In genomic region chr6:143187173-143187908, GRCh38 we compare ENCODE assay signal across 16 cellular contexts.
A peak's percentile ranks its signal among the peaks of the same experiment; 100 is the strongest.
DNase-seq lines count a peak whose midpoint lies in the region; ATAC-seq and TF ChIP-seq lines count a peak whose summit lies in the region.
"Had no signal": no experiment of that assay in that cellular context is flagged by ENCODE, and none has a peak within 500 bp of the region (broad histone marks: within the 10 kb centered on the region; RNA-seq: fewer than 3 reads in every experiment).

No MANE protein-coding gene starts in this region.

- H3K27ac ChIP-seq in GM23338 (ENCODE audit: low read depth), result no peak overlapping the region
- H3K27ac ChIP-seq: body of pancreas had no signal

- H3K27ac Mint-ChIP-seq in nephron progenitor cell, result no peak overlapping the region
- no peak overlapping the region for H3K27ac Mint-ChIP-seq in GM23338
- H3K27ac Mint-ChIP-seq: activated CD4-positive, alpha-beta T cell treated with anti-CD3 and anti-CD28 coated beads, Interleukin-2, amount 10 ng/mL, durations not matched to agents 7 days and 5 days; progenitor cell of endocrine pancreas; T-helper 17 cell had no signal

- H2AFZ ChIP-seq in GM23338, result no peak overlapping the region

- peaks cover 39% of the 10 kb centered on the region for H3K36me3 Mint-ChIP-seq in nephron progenitor cell (ENCODE audit: low read depth)
- peaks cover 5% of the 10 kb centered on the region; the same call in 2 of the 3 replicates for H3K36me3 Mint-ChIP-seq in GM23338 (ENCODE audit: low read depth)

- no peaks in the 10 kb centered on the region for H3K36me3 ChIP-seq in GM23338 (ENCODE audit: insufficient read depth)
- H3K36me3 ChIP-seq: BE2C had no signal

- H3K4me3 Mint-ChIP-seq in nephron progenitor cell (no peak overlapping the region), GM23338 (no peak overlapping the region)
- H3K4me3 Mint-ChIP-seq: activated CD4-positive, alpha-beta T cell treated with anti-CD3 and anti-CD28 coated beads, Interleukin-2, amount 10 ng/mL, durations not matched to agents 7 days and 5 days; T-helper 17 cell had no signal

- no peaks in the 10 kb centered on the region for H3K27me3 ChIP-seq in GM23338 (ENCODE audit: insufficient read depth)
- H3K27me3 ChIP-seq: BE2C, body of pancreas had no signal

- H3K79me2 ChIP-seq in GM23338 (replicated peaks; ENCODE audit: insufficient read depth), result no peaks in the 10 kb centered on the region

- H3K27me3 Mint-ChIP-seq in nephron progenitor cell (ENCODE audit: low read depth, poor library complexity) (no peaks in the 10 kb centered on the region), GM23338 (ENCODE audit: insufficient read depth, low read depth, poor library complexity) (peaks cover 3% of the 10 kb centered on the region)
- H3K27me3 Mint-ChIP-seq: activated CD4-positive, alpha-beta T cell treated with anti-CD3 and anti-CD28 coated beads, Interleukin-2, amount 10 ng/mL, durations not matched to agents 7 days and 5 days; progenitor cell of endocrine pancreas; T-helper 17 cell had no signal

- no peaks in the 10 kb centered on the region for H3F3A ChIP-seq in GM23338 (replicated peaks; ENCODE audit: low read depth)

- no peaks in the 10 kb centered on the region for H3K9me3 Mint-ChIP-seq in nephron progenitor cell
- H3K9me3 Mint-ChIP-seq in GM23338, result no peaks in the 10 kb centered on the region
- H3K9me3 Mint-ChIP-seq: activated CD4-positive, alpha-beta T cell treated with anti-CD3 and anti-CD28 coated beads, Interleukin-2, amount 10 ng/mL, durations not matched to agents 7 days and 5 days had no signal

- ATAC-seq in GM23338, result no peak
- ATAC-seq: body of pancreas, Panc1, T-helper 17 cell had no signal

- H3K9me2 ChIP-seq in GM23338 (ENCODE audit: insufficient read depth), result no peaks in the 10 kb centered on the region

- DNase-seq in AG10803 (ENCODE audit: low read depth), result peak; percentile 99
- DNase-seq in NCI-H1048 (lab: John Stamatoyannopoulos, UW), result peak; percentile 63
- DNase-seq in epidermal melanocyte (ENCODE audit: insufficient read length, low spot score), result peak; percentile 50
- peak; percentile 22 for DNase-seq in medulla oblongata (ENCODE audit: extremely low spot score)
- no peak for DNase-seq in nephron progenitor cell
- no peak for DNase-seq in cortex of kidney (lab: John Stamatoyannopoulos, UW)
- DNase-seq in GM23338 (ENCODE audit: low spot score), result no peak
- DNase-seq in NCI-H146 (lab: John Stamatoyannopoulos, UW), result no peak
- DNase-seq: activated CD4-positive, alpha-beta T cell treated with anti-CD3 and anti-CD28 coated beads, Interleukin-2, amount 10 ng/mL, durations not matched to agents 7 days and 5 days; BE2C; DMS79; stimulated activated CD4-positive, alpha-beta T cell treated with anti-CD3 and anti-CD28 coated beads, Interleukin-2, amount 100 ng/mL, for 24 hours; T-helper 17 cell had no signal

- H3K4me2 ChIP-seq in GM23338, result no peak overlapping the region

- TF ChIP-seq CTCF in AG10803 (conservative IDR thresholded peaks at IDR 0.05; ENCODE audit: low read length), result no peak
- TF ChIP-seq CTCF in nephron progenitor cell (IDR thresholded peaks at IDR 0.05), result no peak
- TF ChIP-seq CTCF in GM23338 (conservative IDR thresholded peaks at IDR 0.05; ENCODE audit: low read depth in 2 of 2), result no peak

- H4K20me1 ChIP-seq in GM23338 (replicated peaks; ENCODE audit: insufficient read depth), result no peaks in the 10 kb centered on the region

- no peaks in the 10 kb centered on the region for H3K4me1 ChIP-seq in GM23338 (ENCODE audit: insufficient read depth)
- H3K4me1 ChIP-seq: BE2C, body of pancreas had no signal

- no peak overlapping the region for H3K4me3 ChIP-seq in AG10803 (ENCODE audit: low read length)
- H3K4me3 ChIP-seq in GM23338, result no peak overlapping the region
- H3K4me3 ChIP-seq: body of pancreas had no signal

- H3K4me1 Mint-ChIP-seq in nephron progenitor cell, result no peaks in the 10 kb centered on the region
- H3K4me1 Mint-ChIP-seq in GM23338, result no peaks in the 10 kb centered on the region
- H3K4me1 Mint-ChIP-seq: activated CD4-positive, alpha-beta T cell treated with anti-CD3 and anti-CD28 coated beads, Interleukin-2, amount 10 ng/mL, durations not matched to agents 7 days and 5 days; T-helper 17 cell had no signal

TF ChIP-seq in GM23338, 12 proteins besides CTCF, POLR2A, EP300 and RAD21:
- no peak for TF ChIP-seq EZH2phosphoT487 (IDR thresholded peaks at IDR 0.05; ENCODE audit: unreplicated experiment)
- TF ChIP-seq CREB1 (CRISPR knock-in tag; IDR thresholded peaks at IDR 0.05; ENCODE audit: low read depth), result no peak

Comparison
In these comparisons a context has a peak if more than half of its experiments do, and no peak if none do; other contexts are left out.
1. DNase-seq: peak in AG10803 (single experiment), NCI-H1048 (single experiment), epidermal melanocyte (single experiment) and medulla oblongata (single experiment); none in nephron progenitor cell (single experiment), cortex of kidney (single experiment), GM23338 (single experiment) and NCI-H146 (single experiment).